ENCODE assay signal across 24 cellular contexts in the genomic region with DNA sequence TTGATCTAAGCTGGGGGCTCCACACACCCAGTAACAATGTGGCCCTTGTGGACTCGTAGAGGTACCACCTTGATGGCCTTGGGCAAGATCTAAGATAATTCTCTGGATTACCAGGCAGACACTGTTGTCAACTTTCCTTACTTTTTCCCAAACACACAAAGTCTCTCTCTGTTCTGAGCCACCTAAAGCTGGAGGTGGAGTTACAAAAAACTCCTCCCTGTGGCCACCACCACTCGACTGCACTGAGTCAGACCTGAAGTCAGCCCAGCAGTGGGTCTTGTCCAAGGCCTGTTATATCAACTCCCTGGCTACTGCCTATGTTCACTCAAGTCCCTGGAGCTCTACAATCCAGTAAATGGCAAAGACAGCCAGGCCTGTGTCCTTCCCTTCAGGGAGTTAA.
"Had no signal": no experiment of that assay in that cellular context is flagged by ENCODE, and none has a peak within 500 bp of the region (broad histone marks: within the 10 kb centered on the region; RNA-seq: fewer than 3 reads in every experiment).

No MANE protein-coding gene starts in this region.

- H3K9me3 ChIP-seq: ovary, right lobe of liver, sigmoid colon, suprapubic skin, testis, transverse colon, upper lobe of right lung, uterus had no signal

- H3K27me3 ChIP-seq: neural progenitor cell, ovary, right lobe of liver, sigmoid colon, suprapubic skin, testis, tibial artery, transverse colon, upper lobe of right lung, uterus had no signal

- H3K9ac ChIP-seq: neural progenitor cell, parathyroid adenoma had no signal

- H3K79me2 ChIP-seq: parathyroid adenoma had no signal

- H3K4me1 ChIP-seq: neural progenitor cell, parathyroid adenoma, psoas muscle, right lobe of liver, sigmoid colon, suprapubic skin, testis, tibial artery, transverse colon, upper lobe of right lung, uterus had no signal

- H3K4me3 ChIP-seq: neural progenitor cell, ovary, psoas muscle, right lobe of liver, sigmoid colon, suprapubic skin, testis, tibial artery, transverse colon, upper lobe of right lung, uterus had no signal

- DNase-seq: natural killer cell; occipital lobe; ovary; psoas muscle; right cardiac atrium; right lobe of liver; sigmoid colon; small intestine; stimulated activated CD4-positive, alpha-beta T cell treated with anti-CD3 and anti-CD28 coated beads, Interleukin-1b, Interleukin-23, amount 100 ng/mL, for 48 hours; stimulated activated CD4-positive, alpha-beta T cell treated with anti-CD3 and anti-CD28 coated beads, Interleukin-4, amount 100 ng/mL, for 1 hour; stimulated activated CD4-positive, alpha-beta T cell treated with anti-CD3 and anti-CD28 coated beads, Interleukin-4, amount 100 ng/mL, for 4 hours; stimulated activated CD8-positive, alpha-beta memory T cell treated with anti-CD3 and anti-CD28 coated beads, Interleukin-4, amount 100 ng/mL, for 48 hours; stimulated activated naive CD4-positive, alpha-beta T cell; stimulated activated naive CD8-positive, alpha-beta T cell treated with anti-CD3 and anti-CD28 coated beads, Interleukin-15, amount 100 ng/mL, for 72 hours; stimulated activated naive CD8-positive, alpha-beta T cell treated with anti-CD3 and anti-CD28 coated beads, Interleukin-15, Interleukin-2, amounts not matched to agents 100 U/mL and 50 U/mL, for 24 hours; substantia nigra; testis; tibial artery; transverse colon; upper lobe of right lung; uterus had no signal

- H2AFZ ChIP-seq: neural progenitor cell, parathyroid adenoma had no signal

- H3K27ac ChIP-seq: neural progenitor cell, ovary, parathyroid adenoma, psoas muscle, right lobe of liver, sigmoid colon, suprapubic skin, testis, tibial artery, transverse colon, upper lobe of right lung, uterus had no signal

- FAIRE-seq: small intestine had no signal

- H3K36me3 ChIP-seq: neural progenitor cell, ovary, right lobe of liver, sigmoid colon, suprapubic skin, tibial artery, transverse colon, upper lobe of right lung, uterus had no signal

- ATAC-seq: natural killer cell; psoas muscle; right lobe of liver; stimulated activated naive CD8-positive, alpha-beta T cell treated with anti-CD3 and anti-CD28 coated beads, Interleukin-15, amount 100 ng/mL, for 72 hours; stimulated activated naive CD8-positive, alpha-beta T cell treated with anti-CD3 and anti-CD28 coated beads, Interleukin-15, Interleukin-2, amounts not matched to agents 100 U/mL and 50 U/mL, for 24 hours; upper lobe of right lung had no signal

- H3K4me2 ChIP-seq: neural progenitor cell had no signal
